ENCODE assay signal across 16 cellular contexts in the genomic region with DNA sequence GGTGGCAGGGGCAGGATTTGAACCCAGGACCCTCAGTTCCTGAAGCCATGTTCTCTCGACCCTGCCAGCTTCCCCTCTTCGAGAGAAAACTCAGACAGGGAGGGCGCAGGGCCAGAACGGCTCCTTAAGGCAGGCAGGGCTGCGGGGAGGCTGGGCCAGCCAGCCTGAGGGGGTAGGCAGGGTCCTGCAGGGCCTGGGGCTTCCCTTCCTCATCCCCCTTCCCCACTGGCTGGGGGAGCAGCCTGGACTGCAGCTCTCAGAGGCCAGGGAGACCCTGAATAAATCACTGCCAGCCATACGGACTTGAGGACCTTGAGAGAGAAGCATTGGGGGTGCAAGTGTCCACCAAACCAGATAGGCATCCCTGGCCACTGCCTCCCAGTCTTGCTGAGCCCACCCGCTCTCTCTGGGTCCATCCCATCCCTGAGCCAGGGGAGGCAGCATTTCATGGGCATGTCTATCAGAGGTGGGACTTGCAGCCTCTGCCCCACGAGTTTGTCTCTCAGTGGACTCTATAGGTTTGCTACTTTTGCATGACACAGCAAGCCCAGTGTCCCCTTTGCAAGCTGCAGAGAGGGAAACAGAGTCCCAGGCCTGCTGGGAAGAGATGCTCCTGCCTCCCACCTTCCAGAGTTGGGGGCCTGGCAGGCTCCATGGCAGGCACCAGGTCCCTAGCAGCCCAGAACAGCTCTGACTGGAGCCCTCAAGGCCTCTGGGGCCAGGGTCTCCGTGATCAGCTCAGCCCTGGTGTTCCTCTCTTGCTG.
DNase-seq lines count a peak whose midpoint lies in the region; ATAC-seq and TF ChIP-seq lines count a peak whose summit lies in the region.
"Had no signal": no experiment of that assay in that cellular context is flagged by ENCODE, and none has a peak within 500 bp of the region (broad histone marks: within the 10 kb centered on the region; RNA-seq: fewer than 3 reads in every experiment).

No MANE protein-coding gene starts in this region.

- H3K4me3 Mint-ChIP-seq in activated B cell treated with CpG ODN at 0.5 μM for 24 hours: no peak overlapping the region

- DNase-seq in cardiac septum (ENCODE audit: low spot score) (peak; percentile 69), right cardiac atrium (no peak), activated B cell treated with CpG ODN at 0.5 μM for 24 hours (peak; percentile 9), mesenteric fat pad (ENCODE audit: low spot score) (peak; percentile 75), ureter (ENCODE audit: low spot score) (peak; percentile 39), MG63 (no peak), NCI-H2081 (lab: John Stamatoyannopoulos, UW) (no peak)
- DNase-seq: DMS 273 treated with DMSO at 0.1 percent for 48 hours, GDM1, KBM-7, NCI-H1436, NCI-H2029, NCI-H510A, NCI-H774 had no signal

- no peak for TF ChIP-seq CTCF in activated B cell treated with CpG ODN at 0.5 μM for 24 hours (IDR thresholded peaks at IDR 0.05)

- H3K9me3 Mint-ChIP-seq in activated B cell treated with CpG ODN at 0.5 μM for 24 hours: peaks cover 8% of the 10 kb centered on the region

- no peak overlapping the region for H3K27ac ChIP-seq in right cardiac atrium (ENCODE audit: low read length)
- H3K27ac ChIP-seq: BLaER1 treated with 17β-estradiol and CSF1 and Interleukin-3, amounts not matched to agents 10 nM and 100 nM had no signal

- H3K4me3 ChIP-seq in right cardiac atrium (ENCODE audit: low read length) (no peak overlapping the region), MG63 (no peak overlapping the region)
- H3K4me3 ChIP-seq: BLaER1 treated with 17β-estradiol and CSF1 and Interleukin-3, amounts not matched to agents 10 nM and 100 nM had no signal

- H3K36me3 Mint-ChIP-seq in activated B cell treated with CpG ODN at 0.5 μM for 24 hours (ENCODE audit: low read depth): no peaks in the 10 kb centered on the region

- ATAC-seq in right cardiac atrium (no peak), activated B cell treated with CpG ODN at 0.5 μM for 24 hours (ENCODE audit: low read depth) (no peak), HG02571 (IDR thresholded peaks at IDR 0.05; ENCODE audit: unreplicated experiment) (no peak)

- no peaks in the 10 kb centered on the region for H3K27me3 ChIP-seq in right cardiac atrium (ENCODE audit: control insufficient read depth, insufficient read depth)
- no peaks in the 10 kb centered on the region for H3K27me3 ChIP-seq in MG63
- H3K27me3 ChIP-seq: BLaER1 treated with 17β-estradiol and CSF1 and Interleukin-3, amounts not matched to agents 10 nM and 100 nM had no signal

- intact Hi-C loops in cardiac septum (cut with DNase I) (no loop called here), right cardiac atrium (cut with DNase I) (no loop called here), activated B cell treated with CpG ODN at 0.5 μM for 24 hours (cut with micrococcal nuclease) (no loop called here)

- POLR2A ChIA-PET in activated B cell treated with CpG ODN at 0.5 μM for 24 hours (lab: Charles Lee): no interaction called here

- no peaks in the 10 kb centered on the region for H3K4me1 ChIP-seq in right cardiac atrium (ENCODE audit: control insufficient read depth, insufficient read depth, low read length)

- CTCF ChIA-PET in activated B cell treated with CpG ODN at 0.5 μM for 24 hours (lab: Charles Lee): no interaction called here

- H3K27me3 Mint-ChIP-seq in activated B cell treated with CpG ODN at 0.5 μM for 24 hours: peaks cover 8% of the 10 kb centered on the region

- whole genome bisulfite sequencing in right cardiac atrium: 67% methylated on average over 9 of the region's 9 CpGs

- no peaks in the 10 kb centered on the region for H3K36me3 ChIP-seq in MG63
- H3K36me3 ChIP-seq: BLaER1 treated with 17β-estradiol and CSF1 and Interleukin-3, amounts not matched to agents 10 nM and 100 nM had no signal

- H3K9me3 ChIP-seq in right cardiac atrium (ENCODE audit: control insufficient read depth, low read length) (no peaks in the 10 kb centered on the region), MG63 (no peaks in the 10 kb centered on the region)

- H3K27ac Mint-ChIP-seq in activated B cell treated with CpG ODN at 0.5 μM for 24 hours: no peak overlapping the region

- H3K4me1 Mint-ChIP-seq in activated B cell treated with CpG ODN at 0.5 μM for 24 hours: no peaks in the 10 kb centered on the region

Comparison
In these comparisons a context has a peak if more than half of its experiments do, and no peak if none do; other contexts are left out.
1. DNase-seq: peak in cardiac septum (single experiment), activated B cell treated with CpG ODN at 0.5 μM for 24 hours (single experiment), mesenteric fat pad (single experiment) and ureter (single experiment); none in right cardiac atrium (0 of 3), MG63 (single experiment) and NCI-H2081 (0 of 2).